Comparison of ENCODE assay signal across 1 cellular context in the genomic region with DNA sequence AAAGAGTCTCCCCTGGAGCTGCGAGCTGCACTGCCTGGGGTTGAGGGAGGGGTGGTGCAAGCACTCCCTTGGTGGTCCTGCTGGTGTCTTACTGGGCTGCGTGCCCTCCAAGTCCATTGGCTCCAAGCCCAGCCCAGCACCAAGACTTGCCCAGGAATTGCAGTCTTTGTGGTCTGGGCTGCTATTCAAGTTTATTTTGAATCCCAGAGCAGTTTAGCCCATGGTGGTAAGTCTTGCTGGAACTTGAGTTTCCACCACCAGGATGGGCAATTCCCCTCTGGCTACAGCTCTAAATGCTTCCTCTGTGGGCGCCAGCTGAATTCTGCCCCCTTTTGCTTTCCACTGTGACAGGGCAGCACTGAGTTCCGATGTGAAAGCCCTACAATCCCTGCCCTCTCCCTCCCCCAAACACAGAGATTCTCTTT.
TF ChIP-seq lines count a peak whose summit lies in the region.

No MANE protein-coding gene starts in this region.

TF ChIP-seq in GM23338, 12 proteins besides CTCF, POLR2A, EP300 and RAD21 (continued from another document):
- TF ChIP-seq EZH2phosphoT487 (IDR thresholded peaks at IDR 0.05; ENCODE audit: unreplicated experiment) (no peak), STAT1 (IDR thresholded peaks at IDR 0.05; ENCODE audit: unreplicated experiment) (no peak)
